ENCODE assay signal across 1 cellular context in genomic region chr14:21269252-21270046, GRCh38.
TF ChIP-seq lines count a peak whose summit lies in the region.

Gene HNRNPC (minus strand): TSS chr14:21269442. CDS start chr14:21234193, 35,249 bp downstream.

TF ChIP-seq in HepG2, 621 proteins besides CTCF, POLR2A, EP300 and RAD21 (continued from another document and continues in another):
- TF ChIP-seq ZFP36 (IDR thresholded peaks at IDR 0.05; ENCODE audit: borderline replicate concordance, low read depth, low read length, partially characterized antibody), result no peak
- 0 out of 2 replicates have a peak, but pooled peaks have one; percentile 83 for TF ChIP-seq ATF5 (CRISPR knock-in tag; IDR thresholded peaks at IDR 0.05; ENCODE audit: low read depth)
- peak; percentile 14; the same call in 1 of the 2 replicates for TF ChIP-seq HMG20B (CRISPR knock-in tag; conservative IDR thresholded peaks at IDR 0.05)
- peak; percentile 78 for TF ChIP-seq ZNF354B (CRISPR knock-in tag; IDR thresholded peaks at IDR 0.05)
- no peak for TF ChIP-seq BCLAF1 (IDR thresholded peaks at IDR 0.05)
- peak; percentile 92 for TF ChIP-seq ZNF687 (CRISPR knock-in tag; IDR thresholded peaks at IDR 0.05)
- peak; percentile 99 for TF ChIP-seq RBM39 (IDR thresholded peaks at IDR 0.05; ENCODE audit: low read depth, low read length, poor library complexity, severe bottlenecking)
- 0 out of 2 replicates have a peak, but pooled peaks have one; percentile 76 for TF ChIP-seq CERS6 (CRISPR knock-in tag; IDR thresholded peaks at IDR 0.05)
- TF ChIP-seq RBM22 (optimal IDR thresholded peaks at IDR 0.05; ENCODE audit: low read length), result no peak
- no peak for TF ChIP-seq KLF13 (CRISPR knock-in tag; IDR thresholded peaks at IDR 0.05)
- peak; percentile 66 for TF ChIP-seq ZNF614 (CRISPR knock-in tag; IDR thresholded peaks at IDR 0.05; ENCODE audit: borderline replicate concordance)
- TF ChIP-seq NFE2L1 (CRISPR knock-in tag; IDR thresholded peaks at IDR 0.05; ENCODE audit: borderline replicate concordance), result no peak
- TF ChIP-seq ZNF207 (IDR thresholded peaks at IDR 0.05; ENCODE audit: borderline replicate concordance), result no peak
- peak; percentile 77 for TF ChIP-seq ISX (CRISPR knock-in tag; conservative IDR thresholded peaks at IDR 0.05)
- peak; percentile 59; the same call in 1 of the 2 replicates for TF ChIP-seq KLF11 (CRISPR knock-in tag; IDR thresholded peaks at IDR 0.05)
- TF ChIP-seq PAX8 (CRISPR knock-in tag; IDR thresholded peaks at IDR 0.05; ENCODE audit: borderline replicate concordance), result peak; percentile 85; the same call in 1 of the 2 replicates
- peak; percentile 45; the same call in 1 of the 2 replicates for TF ChIP-seq AKAP8 (CRISPR knock-in tag; IDR thresholded peaks at IDR 0.05)
- 0 out of 2 replicates have a peak, but pooled peaks have one; percentile 73 for TF ChIP-seq RNF219 (CRISPR knock-in tag; IDR thresholded peaks at IDR 0.05)
- TF ChIP-seq ZNF138 (CRISPR knock-in tag; IDR thresholded peaks at IDR 0.05; ENCODE audit: low read depth), result no peak
- peak; percentile 37; the same call in 1 of the 2 replicates for TF ChIP-seq MZF1 (CRISPR knock-in tag; IDR thresholded peaks at IDR 0.05; ENCODE audit: borderline replicate concordance)
- no peak for TF ChIP-seq USF2 (IDR thresholded peaks at IDR 0.05; ENCODE audit: low read depth, low read length)
- TF ChIP-seq USF2 (CRISPR knock-in tag; IDR thresholded peaks at IDR 0.05; ENCODE audit: borderline replicate concordance), result no peak; the same call in 1 of the 2 replicates
- no peak for TF ChIP-seq TRAFD1 (CRISPR knock-in tag; IDR thresholded peaks at IDR 0.05; ENCODE audit: borderline replicate concordance)
- TF ChIP-seq GRHL1 (CRISPR knock-in tag; conservative IDR thresholded peaks at IDR 0.05), result no peak
- no peak for TF ChIP-seq MBD4 (IDR thresholded peaks at IDR 0.05; ENCODE audit: borderline replicate concordance, low read length)
- no peak for TF ChIP-seq ZNF660 (CRISPR knock-in tag; IDR thresholded peaks at IDR 0.05; ENCODE audit: borderline replicate concordance, low read depth)
- TF ChIP-seq ZNF326 (CRISPR knock-in tag; IDR thresholded peaks at IDR 0.05; ENCODE audit: borderline replicate concordance), result no peak
- peak; percentile 94; the same call in 1 of the 2 replicates for TF ChIP-seq RFXAP (CRISPR knock-in tag; IDR thresholded peaks at IDR 0.05; ENCODE audit: borderline replicate concordance)
- TF ChIP-seq KDM5A (IDR thresholded peaks at IDR 0.05; ENCODE audit: borderline replicate concordance, low read length), result no peak
- peak; percentile 80; the same call in 1 of the 2 replicates for TF ChIP-seq GATA4 (IDR thresholded peaks at IDR 0.05; ENCODE audit: borderline replicate concordance, low read depth)
- peak; percentile 88 for TF ChIP-seq ZNF574 (CRISPR knock-in tag; IDR thresholded peaks at IDR 0.05)
- no peak for TF ChIP-seq DNMT1 (CRISPR knock-in tag; IDR thresholded peaks at IDR 0.05)
- TF ChIP-seq NAIF1 (CRISPR knock-in tag; IDR thresholded peaks at IDR 0.05; ENCODE audit: borderline replicate concordance), result no peak; the same call in 1 of the 2 replicates
- no peak for TF ChIP-seq JDP2 (CRISPR knock-in tag; IDR thresholded peaks at IDR 0.05; ENCODE audit: borderline replicate concordance)
- TF ChIP-seq NR1H2 (CRISPR knock-in tag; IDR thresholded peaks at IDR 0.05; ENCODE audit: borderline replicate concordance, low read depth), result no peak; the same call in 1 of the 2 replicates
- TF ChIP-seq ZNF605 (CRISPR knock-in tag; IDR thresholded peaks at IDR 0.05), result peak; percentile 89
- TF ChIP-seq RFX3 (CRISPR knock-in tag; IDR thresholded peaks at IDR 0.05), result peak; percentile 9; the same call in 1 of the 2 replicates
